25 cellular contexts compared by ENCODE assay signal in genomic region chr12:54008260-54008552, GRCh38. TPM values are rescaled to one million over a fixed set of nuclear protein-coding genes. Genes with fewer than 3 reads are reported as not detected.
DNase-seq lines count a peak whose midpoint lies in the region; ATAC-seq, FAIRE-seq and TF ChIP-seq lines count a peak whose summit lies in the region.
"Had no signal": no experiment of that assay in that cellular context is flagged by ENCODE, and none has a peak within 500 bp of the region (broad histone marks: within the 10 kb centered on the region; RNA-seq: fewer than 3 reads in every experiment).

No MANE protein-coding gene starts in this region.

- DNase-seq in CD8-positive, alpha-beta memory T cell: no peak
- DNase-seq in keratinocyte (ENCODE audit: low read depth, low spot score): no peak
- no peak for DNase-seq in NCI-H1694 treated with DMSO at 0.1 percent for 48 hours (lab: John Stamatoyannopoulos, UW)
- DNase-seq in small intestine: no peak
- no peak for DNase-seq in DMS79 (lab: John Stamatoyannopoulos, UW)
- DNase-seq: activated CD4-positive, alpha-beta T cell treated with anti-CD3 and anti-CD28 coated beads, Interleukin-2, amount 10 ng/mL, durations not matched to agents 7 days and 5 days; activated CD8-positive, alpha-beta memory T cell treated with anti-CD3 and anti-CD28 coated beads, Interleukin-2, amount 50 U/mL, for 4 hours; activated effector memory CD4-positive, alpha-beta T cell treated with Interleukin-2 at 50 U/mL for 16 hours; dorsolateral prefrontal cortex; glutamatergic neuron; Karpas-422; NCI-H526; SHP77; stimulated activated CD4-positive, alpha-beta T cell treated with anti-CD3 and anti-CD28 coated beads, Interleukin-15, amount 100 ng/mL, for 24 hours; thyroid gland had no signal

- H3K27me3 Mint-ChIP-seq in CD8-positive, alpha-beta memory T cell: peaks cover 78 to 99% of the 10 kb centered on the region in 2 donors
- H3K27me3 Mint-ChIP-seq in activated T-helper 17 cell treated with anti-CD3 and anti-CD28 coated beads, Interleukin-2, amount 50 U/mL, for 72 hours: peaks cover 84% of the 10 kb centered on the region

- H3K27ac Mint-ChIP-seq in CD8-positive, alpha-beta memory T cell: peak overlapping the region in 1 of 8 donors; percentile 3
- no peak overlapping the region for H3K27ac Mint-ChIP-seq in activated T-helper 17 cell treated with anti-CD3 and anti-CD28 coated beads, Interleukin-2, amount 50 U/mL, for 72 hours
- H3K27ac Mint-ChIP-seq: activated CD4-positive, alpha-beta T cell treated with anti-CD3 and anti-CD28 coated beads, Interleukin-2, amount 10 ng/mL, durations not matched to agents 7 days and 5 days had no signal

- WGBS in small intestine, 3 donors: 32 to 45% (median 32%) methylated on average over 2 of the region's 2 CpGs

- H3K9me3 ChIP-seq in CD8-positive, alpha-beta memory T cell (ENCODE audit: low read length): no peaks in the 10 kb centered on the region
- H3K9me3 ChIP-seq in keratinocyte (ENCODE audit: control insufficient read depth, low read depth, low read length) (no peaks in the 10 kb centered on the region), skeletal muscle satellite cell (replicated peaks; ENCODE audit: low read length) (no peaks in the 10 kb centered on the region), small intestine (ENCODE audit: control insufficient read depth, low read depth) (no peaks in the 10 kb centered on the region)
- H3K9me3 ChIP-seq: thyroid gland had no signal

- no peaks in the 10 kb centered on the region for H4K20me1 ChIP-seq in keratinocyte (ENCODE audit: control insufficient read depth, extremely low read depth, insufficient read depth, low read length)

- H3K27me3 ChIP-seq in CD8-positive, alpha-beta memory T cell (ENCODE audit: insufficient read depth, low read length, poor library complexity, severe bottlenecking): peaks cover 81% of the 10 kb centered on the region
- H3K27me3 ChIP-seq in keratinocyte (ENCODE audit: control insufficient read depth, extremely low read depth, insufficient read depth, low read length) (no peaks in the 10 kb centered on the region), skeletal muscle satellite cell (ENCODE audit: control insufficient read depth, insufficient read depth, low read length) (no peaks in the 10 kb centered on the region), small intestine (ENCODE audit: control insufficient read depth in 2 of 2, insufficient read depth in 2 of 2, low read length in 2 of 2) (peaks cover 6 to 73% of the 10 kb centered on the region in 2 donors)

- H3K9me3 Mint-ChIP-seq in CD8-positive, alpha-beta memory T cell: peaks cover 0 to 2% (median 0%) of the 10 kb centered on the region in 5 donors
- no peaks in the 10 kb centered on the region for H3K9me3 Mint-ChIP-seq in activated T-helper 17 cell treated with anti-CD3 and anti-CD28 coated beads, Interleukin-2, amount 50 U/mL, for 72 hours
- H3K9me3 Mint-ChIP-seq: activated CD4-positive, alpha-beta T cell treated with anti-CD3 and anti-CD28 coated beads, Interleukin-2, amount 10 ng/mL, durations not matched to agents 7 days and 5 days had no signal

- H3K9ac ChIP-seq in keratinocyte (ENCODE audit: control insufficient read depth, extremely low read depth, insufficient read depth, low read length) (peak overlapping the region; percentile 22), skeletal muscle satellite cell (ENCODE audit: low read depth, low read length) (peak overlapping the region; percentile 89)

- dilution Hi-C loops in keratinocyte (cut with MboI; ENCODE audit: extremely low pct_ligation_motif_present, low sequenced_read_pairs): no loop called here

- POLR2A ChIA-PET in CD8-positive, alpha-beta memory T cell (lab: Charles Lee): interaction anchor here (1.0 kb wide), 1 partner anchor 10 kb away, joined by 5 read pairs; no protein-coding TSS in a partner anchor

- H3K4me1 Mint-ChIP-seq in CD8-positive, alpha-beta memory T cell: peaks cover 24 to 50% (median 27%) of the 10 kb centered on the region in 3 donors
- peaks cover 13% of the 10 kb centered on the region for H3K4me1 Mint-ChIP-seq in activated T-helper 17 cell treated with anti-CD3 and anti-CD28 coated beads, Interleukin-2, amount 50 U/mL, for 72 hours

- H3K4me2 ChIP-seq in keratinocyte (ENCODE audit: control insufficient read depth, extremely low read depth, insufficient read depth, low read depth, low read length) (peak overlapping the region; percentile 60), skeletal muscle satellite cell (ENCODE audit: low read length) (peak overlapping the region; percentile 95)

- no peak overlapping the region for H2AFZ ChIP-seq in keratinocyte (ENCODE audit: control insufficient read depth, low read length)

- H3K36me3 ChIP-seq in CD8-positive, alpha-beta memory T cell (ENCODE audit: insufficient read depth, low read length): no peaks in the 10 kb centered on the region
- H3K36me3 ChIP-seq in keratinocyte (ENCODE audit: control insufficient read depth in 2 of 2, extremely low read depth in 1 of 2, insufficient read depth in 2 of 2, low read length in 2 of 2): peaks cover 0 to 2% of the 10 kb centered on the region in 2 experiments
- peaks cover 15% of the 10 kb centered on the region for H3K36me3 ChIP-seq in skeletal muscle satellite cell (ENCODE audit: insufficient read depth, low read length)
- no peaks in the 10 kb centered on the region for H3K36me3 ChIP-seq in small intestine (ENCODE audit: control insufficient read depth in 2 of 2, insufficient read depth in 2 of 2, low read length in 2 of 2)
- H3K36me3 ChIP-seq: thyroid gland had no signal

- H3K27ac ChIP-seq in CD8-positive, alpha-beta memory T cell (ENCODE audit: low read depth, low read length): no peak overlapping the region
- no peak overlapping the region for H3K27ac ChIP-seq in keratinocyte (ENCODE audit: control insufficient read depth, insufficient read depth, low read length)
- H3K27ac ChIP-seq in small intestine (ENCODE audit: low read depth in 1 of 2, low read length in 1 of 2): no peak overlapping the region
- H3K27ac ChIP-seq: dorsolateral prefrontal cortex, thyroid gland had no signal

- no peaks in the 10 kb centered on the region for H3K9me1 ChIP-seq in keratinocyte (ENCODE audit: control insufficient read depth, extremely low read depth, insufficient read depth, low read length)

- peaks cover 32% of the 10 kb centered on the region for H3K79me2 ChIP-seq in keratinocyte (ENCODE audit: control insufficient read depth, insufficient read depth, low read length)

- H3K4me1 ChIP-seq in CD8-positive, alpha-beta memory T cell (ENCODE audit: insufficient read depth, low read length): peaks cover 24% of the 10 kb centered on the region
- H3K4me1 ChIP-seq in keratinocyte (ENCODE audit: control insufficient read depth, extremely low read depth, insufficient read depth, low read length) (peaks cover 16% of the 10 kb centered on the region), skeletal muscle satellite cell (ENCODE audit: control insufficient read depth, insufficient read depth, low read length) (peaks cover 76% of the 10 kb centered on the region), small intestine (ENCODE audit: control insufficient read depth in 2 of 2, insufficient read depth in 1 of 2, low read depth in 1 of 2, low read length in 1 of 2) (no peaks in the 10 kb centered on the region)

- no peak overlapping the region for H3K4me3 ChIP-seq in CD8-positive, alpha-beta memory T cell (ENCODE audit: low read length)
- no peak overlapping the region for H3K4me3 ChIP-seq in keratinocyte (ENCODE audit: control insufficient read depth in 2 of 3, extremely low read depth in 1 of 3, insufficient read depth in 2 of 3, low read depth in 1 of 3, low read length in 3 of 3)
- peak overlapping the region; percentile 67 for H3K4me3 ChIP-seq in skeletal muscle satellite cell (ENCODE audit: low read length)
- H3K4me3 ChIP-seq in small intestine (ENCODE audit: low read depth in 1 of 2, low read length in 2 of 2): no peak overlapping the region
- H3K4me3 ChIP-seq: dorsolateral prefrontal cortex, thyroid gland had no signal

- ATAC-seq in activated T-helper 17 cell treated with anti-CD3 and anti-CD28 coated beads, Interleukin-2, amount 50 U/mL, for 72 hours (replicated peaks): no peak
- no peak for ATAC-seq in HG03457 (IDR thresholded peaks at IDR 0.05; ENCODE audit: unreplicated experiment)

- H3K36me3 Mint-ChIP-seq in CD8-positive, alpha-beta memory T cell: no peaks in the 10 kb centered on the region
- H3K36me3 Mint-ChIP-seq in activated T-helper 17 cell treated with anti-CD3 and anti-CD28 coated beads, Interleukin-2, amount 50 U/mL, for 72 hours (ENCODE audit: low read depth): no peaks in the 10 kb centered on the region

- FAIRE-seq in keratinocyte (lab: Jason Lieb, UNC) (no peak), small intestine (lab: Jason Lieb, UNC) (no peak)
- FAIRE-seq: D721Med, G401.6 had no signal

- no peak for TF ChIP-seq CTCF in keratinocyte (optimal IDR thresholded peaks at IDR 0.05 in 1 of 3, IDR thresholded peaks at IDR 0.05 in 1 of 3, conservative IDR thresholded peaks at IDR 0.05 in 1 of 3; ENCODE audit: extremely low read depth in 1 of 3, insufficient read depth in 2 of 3, low read length in 3 of 3)

- H3K4me3 Mint-ChIP-seq in CD8-positive, alpha-beta memory T cell: peak overlapping the region in 4 of 7 donors; percentile 27 to 48 (median 36)
- peak overlapping the region; percentile 20 for H3K4me3 Mint-ChIP-seq in activated T-helper 17 cell treated with anti-CD3 and anti-CD28 coated beads, Interleukin-2, amount 50 U/mL, for 72 hours
- H3K4me3 Mint-ChIP-seq: activated CD4-positive, alpha-beta T cell treated with anti-CD3 and anti-CD28 coated beads, Interleukin-2, amount 10 ng/mL, durations not matched to agents 7 days and 5 days had no signal

- CTCF ChIA-PET in CD8-positive, alpha-beta memory T cell (lab: Charles Lee): interaction anchor here (1.0 to 15.2 kb wide), 7 partner anchors 9 to 207 kb away, joined by 4 to 216 read pairs (median 8); partner anchors contain the start of genes HOXC5 and SMUG1

RNA-seq across cellular contexts. Expression of gene HOXC8, which starts 0.6 kb away (rescaled TPM):
- not detected for total RNA-seq in CD8-positive, alpha-beta memory T cell
- polyA plus RNA-seq in CD8-positive, alpha-beta memory T cell: not detected
- not detected for total RNA-seq in activated T-helper 17 cell treated with anti-CD3 and anti-CD28 coated beads, Interleukin-2, amount 50 U/mL, for 72 hours
- polyA plus RNA-seq in keratinocyte (1.8 to 3.8 TPM (median 2.0 TPM) in 3 replicates), small intestine (under 1 TPM in 1 of 3 donors, not detected in 2; 0.03 TPM)
- polyA plus RNA-seq in keratinocyte (2011; ENCODE audit: low read depth): 2.1 TPM
- 3.3 TPM in 2 replicates for polyA plus RNA-seq in keratinocyte (2011; cell fraction: cytosol; rRNA removed)
- 4.2 and 4.7 TPM in 2 replicates for polyA plus RNA-seq in keratinocyte (2011; cell fraction: nucleus; rRNA removed)
- 2.0 and 3.3 TPM in 2 replicates for polyA plus RNA-seq in keratinocyte (2012; ENCODE audit: low replicate concordance)
- 1.3 to 2.3 TPM (median 1.5 TPM) in 3 replicates for polyA minus RNA-seq in keratinocyte
- polyA minus RNA-seq in keratinocyte (2011; cell fraction: cytosol; rRNA and poly(A)+ RNA removed): 2.1 TPM
- 1.4 and 1.6 TPM in 2 replicates for polyA minus RNA-seq in keratinocyte (2011; cell fraction: nucleus; rRNA and poly(A)+ RNA removed)
- 3.1 and 4.8 TPM in 2 replicates for total RNA-seq in skeletal muscle satellite cell (2012; rRNA removed)
- total RNA-seq: activated CD4-positive, alpha-beta T cell treated with anti-CD3 and anti-CD28 coated beads, Interleukin-2, amount 10 ng/mL, durations not matched to agents 7 days and 5 days; cardiac septum; dorsolateral prefrontal cortex; pulmonary artery endothelial cell; T-helper 1 cell treated with Interleukin-12 subunit alpha and Interleukin-12 subunit beta and Interleukin-4 antibody, amounts not matched to agents 30 ng/mL and 1 ng/mL, for 36 hours; thyroid gland had no signal
- polyA plus RNA-seq: neural cell had no signal

RNA-seq across cellular contexts. Expression of gene HOXC9, which starts 8.2 kb away (rescaled TPM):
- not detected for total RNA-seq in CD8-positive, alpha-beta memory T cell
- polyA plus RNA-seq in CD8-positive, alpha-beta memory T cell: not detected
- total RNA-seq in activated T-helper 17 cell treated with anti-CD3 and anti-CD28 coated beads, Interleukin-2, amount 50 U/mL, for 72 hours: not detected
- polyA plus RNA-seq in keratinocyte (1.1 to 3.3 TPM (median 1.8 TPM) in 3 replicates), small intestine (not detected)
- 2.9 TPM for polyA plus RNA-seq in keratinocyte (2011; ENCODE audit: low read depth)
- 2.4 and 2.9 TPM in 2 replicates for polyA plus RNA-seq in keratinocyte (2011; cell fraction: cytosol; rRNA removed)
- polyA plus RNA-seq in keratinocyte (2011; cell fraction: nucleus; rRNA removed): 3.1 and 3.7 TPM in 2 replicates
- polyA plus RNA-seq in keratinocyte (2012; ENCODE audit: low replicate concordance): 3.5 and 4.4 TPM in 2 replicates
- polyA minus RNA-seq in keratinocyte: 0.23 to 1.4 TPM (median 0.90 TPM) in 3 replicates
- polyA minus RNA-seq in keratinocyte (2011; cell fraction: cytosol; rRNA and poly(A)+ RNA removed): 2.1 TPM
- 1.2 and 1.4 TPM in 2 replicates for polyA minus RNA-seq in keratinocyte (2011; cell fraction: nucleus; rRNA and poly(A)+ RNA removed)
- total RNA-seq in skeletal muscle satellite cell (2012; rRNA removed): 4.1 and 7.6 TPM in 2 replicates
- total RNA-seq: activated CD4-positive, alpha-beta T cell treated with anti-CD3 and anti-CD28 coated beads, Interleukin-2, amount 10 ng/mL, durations not matched to agents 7 days and 5 days; cardiac septum; dorsolateral prefrontal cortex; pulmonary artery endothelial cell; T-helper 1 cell treated with Interleukin-12 subunit alpha and Interleukin-12 subunit beta and Interleukin-4 antibody, amounts not matched to agents 30 ng/mL and 1 ng/mL, for 36 hours had no signal
- polyA plus RNA-seq: neural cell had no signal

RNA-seq across cellular contexts. Expression of gene HOXC6, which starts 20.0 kb away (rescaled TPM):
- not detected for total RNA-seq in CD8-positive, alpha-beta memory T cell
- polyA plus RNA-seq in CD8-positive, alpha-beta memory T cell: not detected
- not detected for total RNA-seq in activated T-helper 17 cell treated with anti-CD3 and anti-CD28 coated beads, Interleukin-2, amount 50 U/mL, for 72 hours
- polyA plus RNA-seq in keratinocyte (3.7 to 5.6 TPM (median 4.7 TPM) in 3 replicates), small intestine (1 to 10 TPM in 2 of 3 donors, not detected in 1; 1.5 to 1.9 TPM)
- 4.3 TPM for polyA plus RNA-seq in keratinocyte (2011; ENCODE audit: low read depth)
- polyA plus RNA-seq in keratinocyte (2011; cell fraction: cytosol; rRNA removed): 3.6 and 4.6 TPM in 2 replicates
- 9.2 and 13.8 TPM in 2 replicates for polyA plus RNA-seq in keratinocyte (2011; cell fraction: nucleus; rRNA removed)
- polyA plus RNA-seq in keratinocyte (2012; ENCODE audit: low replicate concordance): 2.9 and 6.1 TPM in 2 replicates
- 3.5 to 4.5 TPM (median 4.0 TPM) in 3 replicates for polyA minus RNA-seq in keratinocyte
- polyA minus RNA-seq in keratinocyte (2011; cell fraction: cytosol; rRNA and poly(A)+ RNA removed): 0.96 TPM
- 2.5 and 2.9 TPM in 2 replicates for polyA minus RNA-seq in keratinocyte (2011; cell fraction: nucleus; rRNA and poly(A)+ RNA removed)
- 2.5 and 4.6 TPM in 2 replicates for total RNA-seq in skeletal muscle satellite cell (2012; rRNA removed)
- total RNA-seq: activated CD4-positive, alpha-beta T cell treated with anti-CD3 and anti-CD28 coated beads, Interleukin-2, amount 10 ng/mL, durations not matched to agents 7 days and 5 days; dorsolateral prefrontal cortex; pulmonary artery endothelial cell; T-helper 1 cell treated with Interleukin-12 subunit alpha and Interleukin-12 subunit beta and Interleukin-4 antibody, amounts not matched to agents 30 ng/mL and 1 ng/mL, for 36 hours; thyroid gland had no signal
- polyA plus RNA-seq: neural cell had no signal

RNA-seq across cellular contexts. Expression of gene HOXC10, which starts 23.3 kb away (rescaled TPM):
- total RNA-seq in CD8-positive, alpha-beta memory T cell: not detected
- not detected for polyA plus RNA-seq in CD8-positive, alpha-beta memory T cell
- total RNA-seq in activated T-helper 17 cell treated with anti-CD3 and anti-CD28 coated beads, Interleukin-2, amount 50 U/mL, for 72 hours: not detected
- polyA plus RNA-seq in keratinocyte: 7.3 to 33.1 TPM (median 14.1 TPM) in 3 replicates
- polyA plus RNA-seq in keratinocyte (2011; ENCODE audit: low read depth): 19.6 TPM
- polyA plus RNA-seq in keratinocyte (2011; cell fraction: cytosol; rRNA removed): 24.3 and 25.3 TPM in 2 replicates
- polyA plus RNA-seq in keratinocyte (2011; cell fraction: nucleus; rRNA removed): 11.5 and 14.8 TPM in 2 replicates
- 26.1 and 26.3 TPM in 2 replicates for polyA plus RNA-seq in keratinocyte (2012; ENCODE audit: low replicate concordance)
- 5.1 to 26.1 TPM (median 7.3 TPM) in 3 replicates for polyA minus RNA-seq in keratinocyte
- 21.1 TPM for polyA minus RNA-seq in keratinocyte (2011; cell fraction: cytosol; rRNA and poly(A)+ RNA removed)
- polyA minus RNA-seq in keratinocyte (2011; cell fraction: nucleus; rRNA and poly(A)+ RNA removed): 4.0 and 6.6 TPM in 2 replicates
- 1.8 and 3.7 TPM in 2 replicates for total RNA-seq in skeletal muscle satellite cell (2012; rRNA removed)
- polyA plus RNA-seq in small intestine: not detected
- total RNA-seq: activated CD4-positive, alpha-beta T cell treated with anti-CD3 and anti-CD28 coated beads, Interleukin-2, amount 10 ng/mL, durations not matched to agents 7 days and 5 days; cardiac septum; pulmonary artery endothelial cell; T-helper 1 cell treated with Interleukin-12 subunit alpha and Interleukin-12 subunit beta and Interleukin-4 antibody, amounts not matched to agents 30 ng/mL and 1 ng/mL, for 36 hours; thyroid gland had no signal
- polyA plus RNA-seq: neural cell had no signal

RNA-seq across cellular contexts. Expression of gene HOXC5, which starts 24.6 kb away (rescaled TPM):
- not detected for total RNA-seq in CD8-positive, alpha-beta memory T cell
- not detected for polyA plus RNA-seq in CD8-positive, alpha-beta memory T cell
- not detected for total RNA-seq in activated T-helper 17 cell treated with anti-CD3 and anti-CD28 coated beads, Interleukin-2, amount 50 U/mL, for 72 hours
- polyA plus RNA-seq in keratinocyte (0.18 to 0.73 TPM (median 0.33 TPM) in 3 replicates), small intestine (under 1 TPM in 1 of 3 donors, not detected in 2; 0.63 TPM)
- not detected for polyA plus RNA-seq in keratinocyte (2011; ENCODE audit: low read depth)
- 0.21 and 0.69 TPM in 2 replicates for polyA plus RNA-seq in keratinocyte (2011; cell fraction: cytosol; rRNA removed)
- 0.59 and 0.97 TPM in 2 replicates for polyA plus RNA-seq in keratinocyte (2011; cell fraction: nucleus; rRNA removed)
- polyA plus RNA-seq in keratinocyte (2012; ENCODE audit: low replicate concordance): 0.71 TPM in 1 of 2 replicates, not detected in the other
- polyA minus RNA-seq in keratinocyte: 0.13 to 1.1 TPM (median 0.42 TPM) in 3 replicates
- polyA minus RNA-seq in keratinocyte (2011; cell fraction: cytosol; rRNA and poly(A)+ RNA removed): not detected
- polyA minus RNA-seq in keratinocyte (2011; cell fraction: nucleus; rRNA and poly(A)+ RNA removed): 0.42 and 0.93 TPM in 2 replicates
- total RNA-seq in skeletal muscle satellite cell (2012; rRNA removed): 1.1 and 1.3 TPM in 2 replicates
- total RNA-seq: activated CD4-positive, alpha-beta T cell treated with anti-CD3 and anti-CD28 coated beads, Interleukin-2, amount 10 ng/mL, durations not matched to agents 7 days and 5 days; cardiac septum; dorsolateral prefrontal cortex; pulmonary artery endothelial cell; T-helper 1 cell treated with Interleukin-12 subunit alpha and Interleukin-12 subunit beta and Interleukin-4 antibody, amounts not matched to agents 30 ng/mL and 1 ng/mL, for 36 hours had no signal
- polyA plus RNA-seq: BJ, neural cell had no signal
